ENCODE assay signal across 8 cellular contexts in genomic region chr19:18118420-18119242, GRCh38. TPM values are rescaled to one million over a fixed set of nuclear protein-coding genes. Genes with fewer than 3 reads are reported as not detected.
DNase-seq lines count a peak whose midpoint lies in the region; ATAC-seq, FAIRE-seq and TF ChIP-seq lines count a peak whose summit lies in the region.

No MANE protein-coding gene starts in this region.

- peak; percentile 8 for DNase-seq in activated CD4-positive, alpha-beta T cell treated with anti-CD3 and anti-CD28 coated beads, Interleukin-2, amount 10 ng/mL, durations not matched to agents 7 days and 5 days
- no peak for DNase-seq in activated CD4-positive, alpha-beta T cell treated with anti-CD3 and anti-CD28 coated beads, Interleukin-2, amount 50 U/mL, for 1 hour
- DNase-seq in adrenal gland, result no peak
- no peak for DNase-seq in HepG2 (ENCODE audit: low spot score)
- peak; percentile 18 to 20 for DNase-seq in thyroid gland
- DNase-seq in EL, result no peak
- DNase-seq in SW480 (ENCODE audit: low spot score), result no peak

- peak overlapping the region in 4 of 5 donors; percentile 30 to 64 (median 48) for H3K27ac ChIP-seq in adrenal gland
- H3K27ac ChIP-seq in HepG2 (ENCODE audit: extremely low read length, insufficient read depth, low read length), result peak overlapping the region; percentile 63
- peak overlapping the region in 2 of 3 donors; percentile 63 to 66 for H3K27ac ChIP-seq in thyroid gland

- H3K36me3 Mint-ChIP-seq in activated CD4-positive, alpha-beta T cell treated with anti-CD3 and anti-CD28 coated beads, Interleukin-2, amount 10 ng/mL, durations not matched to agents 7 days and 5 days (ENCODE audit: low read depth), result peaks cover 27% of the 10 kb centered on the region

- peaks cover 6 to 19% of the 10 kb centered on the region in 2 donors for H3K4me1 ChIP-seq in adrenal gland (replicated peaks in 1 of 2)
- peaks cover 23% of the 10 kb centered on the region for H3K4me1 ChIP-seq in HepG2 (ENCODE audit: insufficient read depth, low read length)
- H3K4me1 ChIP-seq in thyroid gland, result peaks cover 16 to 18% of the 10 kb centered on the region in 2 donors

- peaks cover 33% of the 10 kb centered on the region for H3K4me1 Mint-ChIP-seq in activated CD4-positive, alpha-beta T cell treated with anti-CD3 and anti-CD28 coated beads, Interleukin-2, amount 10 ng/mL, durations not matched to agents 7 days and 5 days

- TF ChIP-seq RAD21 in HepG2 (CRISPR knock-in tag; IDR thresholded peaks at IDR 0.05), result no peak

- BruUV-seq in HepG2 (replicated peaks; lab: Mats Ljungman, UMichigan), result TSS peak; percentile 47

- H3K4me3 Mint-ChIP-seq in activated CD4-positive, alpha-beta T cell treated with anti-CD3 and anti-CD28 coated beads, Interleukin-2, amount 10 ng/mL, durations not matched to agents 7 days and 5 days, result peak overlapping the region; percentile 81

- no peaks in the 10 kb centered on the region for H3K9me3 Mint-ChIP-seq in activated CD4-positive, alpha-beta T cell treated with anti-CD3 and anti-CD28 coated beads, Interleukin-2, amount 10 ng/mL, durations not matched to agents 7 days and 5 days

- WGBS in adrenal gland, 4 donors, result 33 to 38% (median 36%) methylated on average over 14 to 19 of the region's 19 CpGs
- 56% methylated on average over 14 of the region's 19 CpGs for WGBS in HepG2 (ENCODE audit: low lambda C conversion rate)
- 30 to 37% methylated on average over 14 to 19 of the region's 19 CpGs for WGBS in thyroid gland, 2 donors

- H3K36me3 ChIP-seq in adrenal gland (replicated peaks in 1 of 2), result peaks cover 0 to 6% of the 10 kb centered on the region in 2 donors
- peaks cover 7 to 34% of the 10 kb centered on the region in 2 experiments for H3K36me3 ChIP-seq in HepG2 (replicated peaks in 1 of 2; ENCODE audit: control insufficient read depth in 1 of 2, insufficient read depth in 2 of 2, low read length in 2 of 2)
- H3K36me3 ChIP-seq in thyroid gland, result no peaks in the 10 kb centered on the region

- H3K27me3 Mint-ChIP-seq in activated CD4-positive, alpha-beta T cell treated with anti-CD3 and anti-CD28 coated beads, Interleukin-2, amount 10 ng/mL, durations not matched to agents 7 days and 5 days, result no peaks in the 10 kb centered on the region

- no peak for FAIRE-seq in HepG2 (lab: Jason Lieb, UNC)

- peak overlapping the region; percentile 100 for H3K4me2 ChIP-seq in HepG2 (ENCODE audit: low read depth, low read length)

- TF ChIP-seq CTCF in adrenal gland (IDR thresholded peaks at IDR 0.05) (no peak), HepG2 (CRISPR knock-in tag; IDR thresholded peaks at IDR 0.05) (no peak), thyroid gland (IDR thresholded peaks at IDR 0.05) (no peak)

- no peaks in the 10 kb centered on the region for H4K20me1 ChIP-seq in HepG2 (ENCODE audit: insufficient read depth, low read length)

- TF ChIP-seq EP300 in HepG2 (IDR thresholded peaks at IDR 0.05; ENCODE audit: low read depth in 2 of 2, low read length in 2 of 2) (no peak), HepG2 (CRISPR knock-in tag; IDR thresholded peaks at IDR 0.05; ENCODE audit: borderline replicate concordance) (no peak)

- H2AFZ ChIP-seq in HepG2 (ENCODE audit: low read length), result no peak overlapping the region

- POLR2A ChIA-PET in activated CD4-positive, alpha-beta T cell treated with anti-CD3 and anti-CD28 coated beads, Interleukin-2, amount 10 ng/mL, durations not matched to agents 7 days and 5 days (lab: Charles Lee), result no interaction called here
- POLR2A ChIA-PET in HepG2 (lab: Yijun Ruan, JAX), result interaction anchor here (1.4 to 2.2 kb wide), 3 partner anchors 9 to 36 kb away, joined by 9 to 18 read pairs (median 11); partner anchors contain the start of gene PIK3R2

- H3K27ac Mint-ChIP-seq in activated CD4-positive, alpha-beta T cell treated with anti-CD3 and anti-CD28 coated beads, Interleukin-2, amount 10 ng/mL, durations not matched to agents 7 days and 5 days, result peak overlapping the region; percentile 90

- ATAC-seq in HepG2, result no peak
- ATAC-seq in esophagus mucosa, result no peak

- intact Hi-C loops in adrenal gland (cut with DNase I), result loop anchor here (5.0 kb wide), 2 partner anchors 34 to 44 kb away; partner anchors contain the start of gene PIK3R2 (in 1 of the 2)
- intact Hi-C loops in HepG2 (cut with micrococcal nuclease; ENCODE audit: unreplicated experiment), result no loop called here
- intact Hi-C loops in thyroid gland (cut with DNase I), result loop anchor here (5.0 kb wide), 1 partner anchor 44 kb away; no protein-coding TSS in a partner anchor

- CTCF ChIA-PET in activated CD4-positive, alpha-beta T cell treated with anti-CD3 and anti-CD28 coated beads, Interleukin-2, amount 10 ng/mL, durations not matched to agents 7 days and 5 days (lab: Charles Lee), result interaction anchor here (0.9 to 2.2 kb wide), 9 partner anchors 9 to 95 kb away, joined by 3 to 6 read pairs (median 4); partner anchors contain the start of gene PIK3R2
- CTCF ChIA-PET in HepG2 (lab: Yijun Ruan, JAX; ENCODE audit: low intra/inter-chr PET ratio, low total read pairs), result no interaction called here

- H3K9ac ChIP-seq in HepG2 (ENCODE audit: insufficient read depth, low read depth, low read length), result peak overlapping the region; percentile 82

- TF ChIP-seq POLR2A in adrenal gland (IDR thresholded peaks at IDR 0.05), result no peak
- TF ChIP-seq POLR2A in HepG2 (IDR thresholded peaks at IDR 0.05; ENCODE audit: insufficient read depth in 1 of 2, low read depth in 2 of 2, low read length in 2 of 2), result no peak
- no peak for TF ChIP-seq POLR2A in thyroid gland (IDR thresholded peaks at IDR 0.05)

- no peaks in the 10 kb centered on the region for H3K27me3 ChIP-seq in adrenal gland
- H3K27me3 ChIP-seq in HepG2 (ENCODE audit: control insufficient read depth in 1 of 2, insufficient read depth in 2 of 2, low read length in 2 of 2), result no peaks in the 10 kb centered on the region
- H3K27me3 ChIP-seq in thyroid gland, result no peaks in the 10 kb centered on the region

- H3K9me3 ChIP-seq in adrenal gland (replicated peaks in 1 of 3), result no peaks in the 10 kb centered on the region
- H3K9me3 ChIP-seq in HepG2 (ENCODE audit: low read length), result no peaks in the 10 kb centered on the region
- H3K9me3 ChIP-seq in thyroid gland, result no peaks in the 10 kb centered on the region

- in situ Hi-C loops in HepG2 (cut with HindIII; ENCODE audit: extremely low pct_ligation_motif_present, low pct_unique_long_range_greater_than_20kb), result no loop called here

- H3K4me3 ChIP-seq in adrenal gland, result peak overlapping the region in 2 of 4 donors; percentile 47 to 77
- H3K4me3 ChIP-seq in HepG2 (replicated peaks in 1 of 3; ENCODE audit: insufficient read depth in 1 of 3, low read depth in 2 of 3, low read length in 3 of 3), result peak overlapping the region; percentile 72 to 91 (median 73)
- H3K4me3 ChIP-seq in thyroid gland (replicated peaks in 1 of 3), result peak overlapping the region; percentile 14 to 53 (median 47)

- peaks cover 16% of the 10 kb centered on the region for H3K79me2 ChIP-seq in HepG2 (ENCODE audit: insufficient read depth, low read length)

RNA-seq across cellular contexts. Expression of gene MAST3, which starts 21.1 kb away (rescaled TPM):
- total RNA-seq in activated CD4-positive, alpha-beta T cell treated with anti-CD3 and anti-CD28 coated beads, Interleukin-2, amount 10 ng/mL, durations not matched to agents 7 days and 5 days, result 10 to 100 TPM; 31.0 to 35.8 TPM
- total RNA-seq in adrenal gland (10 to 100 TPM in 6 of 8 donors, 1 to 10 TPM in 2; 6.0 to 18.6 (median 12.5) TPM), HepG2 (2016; rRNA removed; fragmentation: Illumina TruSeq; extraction: Trizol) (4.1 and 4.5 TPM in 2 replicates), thyroid gland (1 to 10 TPM; 4.8 to 5.6 (median 5.0) TPM), esophagus mucosa (3.2 TPM)
- polyA plus RNA-seq in adrenal gland (10 to 100 TPM in 1 of 3 donors, 1 to 10 TPM in 2; 1.8 to 19.1 (median 7.1) TPM), HepG2 (2011; rRNA removed) (4.6 and 6.0 TPM in 2 replicates)
- total RNA-seq in HepG2 (2016; cell fraction: cytosol; rRNA removed; fragmentation: Illumina TruSeq; extraction: Trizol; ENCODE audit: low read depth), result 1.9 and 2.8 TPM in 2 replicates
- total RNA-seq in HepG2 (2016; cell fraction: insoluble cytoplasmic fraction; rRNA removed; fragmentation: Illumina TruSeq; extraction: Trizol), result 3.6 and 4.1 TPM in 2 replicates
- 4.4 and 5.1 TPM in 2 replicates for total RNA-seq in HepG2 (2016; cell fraction: membrane; rRNA removed; fragmentation: Illumina TruSeq; extraction: Trizol)
- total RNA-seq in HepG2 (2016; cell fraction: nucleus; rRNA removed; fragmentation: Illumina TruSeq; extraction: Trizol), result 5.3 and 7.5 TPM in 2 replicates
- 2.0 and 2.4 TPM in 2 replicates for polyA plus RNA-seq in HepG2 (2011; cell fraction: cytosol; rRNA removed)
- 18.7 and 20.6 TPM in 2 replicates for polyA plus RNA-seq in HepG2 (2011; cell fraction: nucleus; rRNA removed)
- polyA plus RNA-seq in HepG2 (2012), result 5.2 and 6.4 TPM in 2 replicates
- polyA plus RNA-seq in HepG2 (2016; cell fraction: cytosol; fragmentation: Illumina TruSeq; extraction: Trizol; ENCODE audit: low read depth), result 1.0 and 1.1 TPM in 2 replicates
- polyA plus RNA-seq in HepG2 (2016; cell fraction: insoluble cytoplasmic fraction; fragmentation: Illumina TruSeq; extraction: Trizol; ENCODE audit: low read depth), result 4.1 and 5.8 TPM in 2 replicates
- polyA plus RNA-seq in HepG2 (2016; cell fraction: membrane; fragmentation: Illumina TruSeq; extraction: Trizol; ENCODE audit: low read depth), result 2.0 and 2.2 TPM in 2 replicates
- 22.7 and 26.8 TPM in 2 replicates for polyA plus RNA-seq in HepG2 (2016; cell fraction: nucleus; fragmentation: Illumina TruSeq; extraction: Trizol; ENCODE audit: insufficient read depth, low read depth)
- 3.2 and 9.3 TPM in 2 replicates for polyA minus RNA-seq in HepG2 (2011; rRNA and poly(A)+ RNA removed; ENCODE audit: low replicate concordance)
- 6.7 and 7.6 TPM in 2 replicates for polyA minus RNA-seq in HepG2 (2011; cell fraction: cytosol; rRNA and poly(A)+ RNA removed)
- polyA minus RNA-seq in HepG2 (2011; cell fraction: nucleus; rRNA and poly(A)+ RNA removed), result 7.3 and 8.5 TPM in 2 replicates

RNA-seq across cellular contexts. Expression of gene IL12RB1, which starts 31.9 kb away (rescaled TPM):
- total RNA-seq in activated CD4-positive, alpha-beta T cell treated with anti-CD3 and anti-CD28 coated beads, Interleukin-2, amount 10 ng/mL, durations not matched to agents 7 days and 5 days, result 10 to 100 TPM; 81.8 to 86.8 TPM
- total RNA-seq in adrenal gland (1 to 10 TPM in 7 of 8 donors, not detected in 1; 1.4 to 7.4 (median 2.3) TPM), HepG2 (2016; rRNA removed; fragmentation: Illumina TruSeq; extraction: Trizol) (0.04 TPM in 1 of 2 replicates, not detected in the other), thyroid gland (1 to 10 TPM in 1 of 4 donors, under 1 TPM in 1, not detected in 2; 0.93 to 1.1 TPM), esophagus mucosa (0.36 TPM)
- polyA plus RNA-seq in adrenal gland (1 to 10 TPM in 2 of 3 donors, under 1 TPM in 1; 0.84 to 1.8 (median 1.1) TPM), HepG2 (2011; rRNA removed) (0.03 and 0.13 TPM in 2 replicates)
- not detected in 2 replicates for total RNA-seq in HepG2 (2016; cell fraction: cytosol; rRNA removed; fragmentation: Illumina TruSeq; extraction: Trizol; ENCODE audit: low read depth)
- 0.09 TPM in 1 of 2 replicates, not detected in the other for total RNA-seq in HepG2 (2016; cell fraction: insoluble cytoplasmic fraction; rRNA removed; fragmentation: Illumina TruSeq; extraction: Trizol)
- 0.12 TPM in 1 of 2 replicates, not detected in the other for total RNA-seq in HepG2 (2016; cell fraction: membrane; rRNA removed; fragmentation: Illumina TruSeq; extraction: Trizol)
- total RNA-seq in HepG2 (2016; cell fraction: nucleus; rRNA removed; fragmentation: Illumina TruSeq; extraction: Trizol), result not detected in 2 replicates
- polyA plus RNA-seq in HepG2 (2011; cell fraction: cytosol; rRNA removed), result 0.10 and 0.19 TPM in 2 replicates
- polyA plus RNA-seq in HepG2 (2011; cell fraction: nucleus; rRNA removed), result 0.27 and 0.35 TPM in 2 replicates
- 0.12 TPM in 1 of 2 replicates, not detected in the other for polyA plus RNA-seq in HepG2 (2012)
- not detected in 2 replicates for polyA plus RNA-seq in HepG2 (2016; cell fraction: cytosol; fragmentation: Illumina TruSeq; extraction: Trizol; ENCODE audit: low read depth)
- polyA plus RNA-seq in HepG2 (2016; cell fraction: insoluble cytoplasmic fraction; fragmentation: Illumina TruSeq; extraction: Trizol; ENCODE audit: low read depth), result not detected in 2 replicates
- 0.09 TPM in 1 of 2 replicates, not detected in the other for polyA plus RNA-seq in HepG2 (2016; cell fraction: membrane; fragmentation: Illumina TruSeq; extraction: Trizol; ENCODE audit: low read depth)
- 0.20 TPM in 1 of 2 replicates, not detected in the other for polyA plus RNA-seq in HepG2 (2016; cell fraction: nucleus; fragmentation: Illumina TruSeq; extraction: Trizol; ENCODE audit: insufficient read depth, low read depth)
- polyA minus RNA-seq in HepG2 (2011; rRNA and poly(A)+ RNA removed; ENCODE audit: low replicate concordance), result 0.12 and 0.36 TPM in 2 replicates
- not detected in 2 replicates for polyA minus RNA-seq in HepG2 (2011; cell fraction: cytosol; rRNA and poly(A)+ RNA removed)
- polyA minus RNA-seq in HepG2 (2011; cell fraction: nucleus; rRNA and poly(A)+ RNA removed), result not detected in 2 replicates

RNA-seq across cellular contexts. Expression of gene PIK3R2, which starts 34.3 kb away (rescaled TPM):
- total RNA-seq in activated CD4-positive, alpha-beta T cell treated with anti-CD3 and anti-CD28 coated beads, Interleukin-2, amount 10 ng/mL, durations not matched to agents 7 days and 5 days, result 10 to 100 TPM; 12.6 to 13.1 TPM
- 100 to 1,000 TPM in 3 of 8 donors, 10 to 100 TPM in 5; 32.9 to 124 (median 80.4) TPM for total RNA-seq in adrenal gland
- polyA plus RNA-seq in adrenal gland, result 10 to 100 TPM in 2 of 3 donors, 1 to 10 TPM in 1; 6.7 to 21.0 (median 10.8) TPM
- total RNA-seq in HepG2 (2016; rRNA removed; fragmentation: Illumina TruSeq; extraction: Trizol), result 15.8 and 25.3 TPM in 2 replicates
- total RNA-seq in HepG2 (2016; cell fraction: cytosol; rRNA removed; fragmentation: Illumina TruSeq; extraction: Trizol; ENCODE audit: low read depth), result 13.7 and 16.1 TPM in 2 replicates
- total RNA-seq in HepG2 (2016; cell fraction: insoluble cytoplasmic fraction; rRNA removed; fragmentation: Illumina TruSeq; extraction: Trizol), result 12.5 and 18.3 TPM in 2 replicates
- 33.3 and 40.2 TPM in 2 replicates for total RNA-seq in HepG2 (2016; cell fraction: membrane; rRNA removed; fragmentation: Illumina TruSeq; extraction: Trizol)
- total RNA-seq in HepG2 (2016; cell fraction: nucleus; rRNA removed; fragmentation: Illumina TruSeq; extraction: Trizol), result 14.5 and 18.4 TPM in 2 replicates
- polyA plus RNA-seq in HepG2 (2011; rRNA removed), result 18.6 and 27.2 TPM in 2 replicates
- 17.0 and 21.2 TPM in 2 replicates for polyA plus RNA-seq in HepG2 (2011; cell fraction: cytosol; rRNA removed)
- 35.7 and 42.1 TPM in 2 replicates for polyA plus RNA-seq in HepG2 (2011; cell fraction: nucleus; rRNA removed)
- 39.2 and 39.3 TPM in 2 replicates for polyA plus RNA-seq in HepG2 (2012)
- 8.4 and 11.9 TPM in 2 replicates for polyA plus RNA-seq in HepG2 (2016; cell fraction: cytosol; fragmentation: Illumina TruSeq; extraction: Trizol; ENCODE audit: low read depth)
- polyA plus RNA-seq in HepG2 (2016; cell fraction: insoluble cytoplasmic fraction; fragmentation: Illumina TruSeq; extraction: Trizol; ENCODE audit: low read depth), result 30.5 and 42.6 TPM in 2 replicates
- polyA plus RNA-seq in HepG2 (2016; cell fraction: membrane; fragmentation: Illumina TruSeq; extraction: Trizol; ENCODE audit: low read depth), result 46.8 and 48.0 TPM in 2 replicates
- polyA plus RNA-seq in HepG2 (2016; cell fraction: nucleus; fragmentation: Illumina TruSeq; extraction: Trizol; ENCODE audit: insufficient read depth, low read depth), result 60.8 and 65.6 TPM in 2 replicates
- polyA minus RNA-seq in HepG2 (2011; rRNA and poly(A)+ RNA removed; ENCODE audit: low replicate concordance), result 18.1 and 22.4 TPM in 2 replicates
- polyA minus RNA-seq in HepG2 (2011; cell fraction: cytosol; rRNA and poly(A)+ RNA removed), result 12.0 and 21.3 TPM in 2 replicates
- 12.7 and 19.6 TPM in 2 replicates for polyA minus RNA-seq in HepG2 (2011; cell fraction: nucleus; rRNA and poly(A)+ RNA removed)
- 10 to 100 TPM; 14.4 to 33.0 (median 19.8) TPM for total RNA-seq in thyroid gland
- 35.6 TPM for total RNA-seq in esophagus mucosa

RNA-seq across cellular contexts. Expression of gene IFI30, which starts 55.0 kb away (rescaled TPM):
- total RNA-seq in activated CD4-positive, alpha-beta T cell treated with anti-CD3 and anti-CD28 coated beads, Interleukin-2, amount 10 ng/mL, durations not matched to agents 7 days and 5 days, result 10 to 100 TPM; 54.1 to 58.9 TPM
- total RNA-seq in adrenal gland, result 100 to 1,000 TPM; 103 to 372 (median 185) TPM
- 100 to 1,000 TPM in 2 of 3 donors, 10 to 100 TPM in 1; 99.2 to 268 (median 158) TPM for polyA plus RNA-seq in adrenal gland
- 41.2 and 79.4 TPM in 2 replicates for total RNA-seq in HepG2 (2016; rRNA removed; fragmentation: Illumina TruSeq; extraction: Trizol)
- total RNA-seq in HepG2 (2016; cell fraction: cytosol; rRNA removed; fragmentation: Illumina TruSeq; extraction: Trizol; ENCODE audit: low read depth), result 49.8 and 56.5 TPM in 2 replicates
- total RNA-seq in HepG2 (2016; cell fraction: insoluble cytoplasmic fraction; rRNA removed; fragmentation: Illumina TruSeq; extraction: Trizol), result 39.1 and 76.9 TPM in 2 replicates
- 32.9 and 35.3 TPM in 2 replicates for total RNA-seq in HepG2 (2016; cell fraction: membrane; rRNA removed; fragmentation: Illumina TruSeq; extraction: Trizol)
- total RNA-seq in HepG2 (2016; cell fraction: nucleus; rRNA removed; fragmentation: Illumina TruSeq; extraction: Trizol), result 62.2 and 72.4 TPM in 2 replicates
- polyA plus RNA-seq in HepG2 (2011; rRNA removed), result 24.7 and 25.0 TPM in 2 replicates
- 33.2 and 51.0 TPM in 2 replicates for polyA plus RNA-seq in HepG2 (2011; cell fraction: cytosol; rRNA removed)
- 13.2 and 16.2 TPM in 2 replicates for polyA plus RNA-seq in HepG2 (2011; cell fraction: nucleus; rRNA removed)
- 13.8 and 14.8 TPM in 2 replicates for polyA plus RNA-seq in HepG2 (2012)
- 68.0 and 80.0 TPM in 2 replicates for polyA plus RNA-seq in HepG2 (2016; cell fraction: cytosol; fragmentation: Illumina TruSeq; extraction: Trizol; ENCODE audit: low read depth)
- polyA plus RNA-seq in HepG2 (2016; cell fraction: insoluble cytoplasmic fraction; fragmentation: Illumina TruSeq; extraction: Trizol; ENCODE audit: low read depth), result 46.2 and 52.2 TPM in 2 replicates
- polyA plus RNA-seq in HepG2 (2016; cell fraction: membrane; fragmentation: Illumina TruSeq; extraction: Trizol; ENCODE audit: low read depth), result 28.9 and 31.1 TPM in 2 replicates
- polyA plus RNA-seq in HepG2 (2016; cell fraction: nucleus; fragmentation: Illumina TruSeq; extraction: Trizol; ENCODE audit: insufficient read depth, low read depth), result 133 TPM in 2 replicates
- 49.7 and 255 TPM in 2 replicates for polyA minus RNA-seq in HepG2 (2011; rRNA and poly(A)+ RNA removed; ENCODE audit: low replicate concordance)
- 11.2 and 23.9 TPM in 2 replicates for polyA minus RNA-seq in HepG2 (2011; cell fraction: cytosol; rRNA and poly(A)+ RNA removed)
- 3.7 and 4.4 TPM in 2 replicates for polyA minus RNA-seq in HepG2 (2011; cell fraction: nucleus; rRNA and poly(A)+ RNA removed)
- 10 to 100 TPM; 36.3 to 58.4 (median 40.1) TPM for total RNA-seq in thyroid gland
- 17.0 TPM for total RNA-seq in esophagus mucosa

Comparison
In these comparisons a context has a peak if more than half of its experiments do, and no peak if none do; other contexts are left out.
1. DNase-seq: peak in activated CD4-positive, alpha-beta T cell treated with anti-CD3 and anti-CD28 coated beads, Interleukin-2, amount 10 ng/mL, durations not matched to agents 7 days and 5 days (single experiment) and thyroid gland (2 of 2); none in activated CD4-positive, alpha-beta T cell treated with anti-CD3 and anti-CD28 coated beads, Interleukin-2, amount 50 U/mL, for 1 hour (single experiment), adrenal gland (0 of 7), HepG2 (single experiment), EL (single experiment) and SW480 (single experiment).
2. RNA of gene IL12RB1, which starts 31.9 kb away (total RNA-seq): 81.8 to 86.8 TPM in activated CD4-positive, alpha-beta T cell treated with anti-CD3 and anti-CD28 coated beads, Interleukin-2, amount 10 ng/mL, durations not matched to agents 7 days and 5 days; 1.4 to 7.4 TPM in adrenal gland, 0.93 to 1.1 TPM in thyroid gland, 0.36 TPM in esophagus mucosa (single experiment) and 0.04 to 0.12 TPM in HepG2; every median in the first group is over 4 times any median in the second.
3. Peak in every context shown above with its lines, with median percentiles within 50 percentile points of each other: H3K27ac ChIP-seq.